In genomic region chr22:20563941-20564371, GRCh38 we compare ENCODE assay signal across 1 cellular context.
TF ChIP-seq lines count a peak whose summit lies in the region.

No MANE protein-coding gene starts in this region.

TF ChIP-seq in HepG2, 621 proteins besides CTCF, POLR2A, EP300 and RAD21 (continued from another document):
- TF ChIP-seq CEBPB (IDR thresholded peaks at IDR 0.05; ENCODE audit: borderline replicate concordance, low read depth, low read length) = no peak
- TF ChIP-seq KLF9 (CRISPR knock-in tag; IDR thresholded peaks at IDR 0.05; ENCODE audit: low read depth) = no peak
- no peak for TF ChIP-seq YY1 (IDR thresholded peaks at IDR 0.05; ENCODE audit: insufficient read depth, insufficient replicate concordance, low read depth, low read length)
- TF ChIP-seq KDM4B (CRISPR knock-in tag; IDR thresholded peaks at IDR 0.05) = no peak
- no peak for TF ChIP-seq SUZ12 (IDR thresholded peaks at IDR 0.05; ENCODE audit: low read depth, low read length)
- no peak for TF ChIP-seq MXD4 (CRISPR knock-in tag; IDR thresholded peaks at IDR 0.05)
- no peak for TF ChIP-seq PITX1 (CRISPR knock-in tag; IDR thresholded peaks at IDR 0.05)
- TF ChIP-seq ZNF780A (CRISPR knock-in tag; IDR thresholded peaks at IDR 0.05) = 0 out of 2 replicates have a peak, but pooled peaks have one; percentile 9
- no peak for TF ChIP-seq ZBTB42 (CRISPR knock-in tag; IDR thresholded peaks at IDR 0.05)
- TF ChIP-seq SRSF9 (IDR thresholded peaks at IDR 0.05; ENCODE audit: borderline replicate concordance, insufficient read depth, low read depth, low read length, poor library complexity, severe bottlenecking) = no peak
- no peak for TF ChIP-seq MEIS1 (CRISPR knock-in tag; IDR thresholded peaks at IDR 0.05; ENCODE audit: borderline replicate concordance)
- no peak for TF ChIP-seq FOXK2 (IDR thresholded peaks at IDR 0.05)
- TF ChIP-seq FOXJ3 (CRISPR knock-in tag; IDR thresholded peaks at IDR 0.05; ENCODE audit: borderline replicate concordance) = 0 out of 2 replicates have a peak, but pooled peaks have one; percentile 41
- no peak for TF ChIP-seq ZBTB37 (CRISPR knock-in tag; IDR thresholded peaks at IDR 0.05)
- TF ChIP-seq ZNF343 (CRISPR knock-in tag; IDR thresholded peaks at IDR 0.05) = no peak
- TF ChIP-seq BRCA1 (CRISPR knock-in tag; IDR thresholded peaks at IDR 0.05) = no peak
